ENCODE assay signal across 21 cellular contexts in genomic region chr10:129448539-129448938, GRCh38.
"Had no signal": no experiment of that assay in that cellular context is flagged by ENCODE, and none has a peak within 500 bp of the region (broad histone marks: within the 10 kb centered on the region; RNA-seq: fewer than 3 reads in every experiment).

No MANE protein-coding gene starts in this region.

- H3K36me3 ChIP-seq: colonic mucosa, esophagus squamous epithelium, gastrocnemius medialis, heart right ventricle, left lung, lower lobe of right lung had no signal

- H3K27me3 ChIP-seq: colonic mucosa, esophagus squamous epithelium, gastrocnemius medialis, heart right ventricle had no signal

- H3K4me1 ChIP-seq: colonic mucosa, esophagus squamous epithelium, gastrocnemius medialis, heart right ventricle, left lung, lower lobe of right lung had no signal

- DNase-seq: colonic mucosa; cortex of kidney; effector CD8-positive, alpha-beta T cell; effector memory CD8-positive, alpha-beta T cell; erythroblast; esophagus squamous epithelium; foreskin fibroblast; foreskin melanocyte; gastrocnemius medialis; glutamatergic neuron; head of caudate nucleus; heart right ventricle; hippocampal formation; left colon; left lung; left ventricle myocardium superior; lower lobe of right lung; mesenchymal stem cell; mucosa of descending colon; naive B cell had no signal

- H3K4me3 ChIP-seq: colonic mucosa, esophagus squamous epithelium, gastrocnemius medialis, heart right ventricle, left lung, lower lobe of right lung, mucosa of descending colon had no signal

- H3K27ac ChIP-seq: colonic mucosa, epithelial cell of prostate, esophagus squamous epithelium, gastrocnemius medialis, heart right ventricle, left lung, lower lobe of right lung had no signal

- H3K9me3 ChIP-seq: colonic mucosa, esophagus squamous epithelium, gastrocnemius medialis, left lung, lower lobe of right lung, mucosa of descending colon had no signal
